In genomic region chr17:74775409-74776043, GRCh38 we compare ENCODE assay signal across 8 cellular contexts.
DNase-seq lines count a peak whose midpoint lies in the region; TF ChIP-seq lines count a peak whose summit lies in the region.

No MANE protein-coding gene starts in this region.

- H3K27me3 ChIP-seq in HUES48 (ENCODE audit: control insufficient read depth, insufficient read depth, low read length), result no peaks in the 10 kb centered on the region
- H3K27me3 ChIP-seq in mucosa of stomach (ENCODE audit: control insufficient read depth, insufficient read depth, low read length), result no peaks in the 10 kb centered on the region

- H3K4me1 ChIP-seq in HUES48 (ENCODE audit: control insufficient read depth, insufficient read depth, low read length), result 0 out of 2 replicates have a peak, but pooled peaks cover 6% of the 10 kb centered on the region
- H3K4me1 ChIP-seq in mucosa of stomach (ENCODE audit: control insufficient read depth, insufficient read depth, low read length), result peaks cover 17% of the 10 kb centered on the region

- POLR2A ChIA-PET in AG04449 (lab: Yijun Ruan, JAX), result interaction anchor here (1.2 to 1.8 kb wide), 3 partner anchors 7 to 98 kb away, joined by 4 to 6 read pairs (median 6); partner anchors contain the start of gene FDXR

- H3K4me3 ChIP-seq in AG04449 (ENCODE audit: low read depth, low read length) (peak overlapping the region; percentile 98), HUES48 (ENCODE audit: low read depth, low read length) (peak overlapping the region; percentile 91), mucosa of stomach (ENCODE audit: low read length) (peak overlapping the region; percentile 90)

- DNase-seq in AG04449 (ENCODE audit: low read depth, low spot score) (no peak), caudate nucleus (lab: John Stamatoyannopoulos, UW) (no peak), OCI-M2 (lab: John Stamatoyannopoulos, UW; ENCODE audit: unreplicated experiment) (no peak), NCI-H524 (lab: John Stamatoyannopoulos, UW) (no peak), SKM-1 (lab: John Stamatoyannopoulos, UW; ENCODE audit: unreplicated experiment) (no peak), iPS-NIHi7 (ENCODE audit: extremely low spot score) (no peak)

- H3K9me3 ChIP-seq in HUES48 (ENCODE audit: control insufficient read depth, insufficient read depth, low read length) (no peaks in the 10 kb centered on the region), mucosa of stomach (ENCODE audit: control insufficient read depth, low read length) (no peaks in the 10 kb centered on the region)

- H3K9ac ChIP-seq in HUES48 (ENCODE audit: low read depth, low read length) (peak overlapping the region; percentile 72), mucosa of stomach (ENCODE audit: low read length) (peak overlapping the region; percentile 81)

- CTCF ChIA-PET in AG04449 (lab: Yijun Ruan, JAX), result interaction anchor here (1.0 to 11.5 kb wide), 6 partner anchors 15 to 89 kb away, joined by 3 to 159 read pairs (median 50); no protein-coding TSS in a partner anchor

- peaks cover 45% of the 10 kb centered on the region for H3K36me3 ChIP-seq in HUES48 (ENCODE audit: control insufficient read depth, insufficient read depth, low read length)
- peaks cover 7% of the 10 kb centered on the region for H3K36me3 ChIP-seq in mucosa of stomach (ENCODE audit: control insufficient read depth, insufficient read depth, low read length)

- no peak for TF ChIP-seq CTCF in AG04449 (IDR thresholded peaks at IDR 0.05; ENCODE audit: insufficient read depth, low read length, missing control alignments)

- H3K27ac ChIP-seq in HUES48 (ENCODE audit: low read depth, low read length) (peak overlapping the region; percentile 87), caudate nucleus (ENCODE audit: low read depth, low read length) (peak overlapping the region; percentile 56)
